ENCODE assay signal across 17 cellular contexts in the genomic region with DNA sequence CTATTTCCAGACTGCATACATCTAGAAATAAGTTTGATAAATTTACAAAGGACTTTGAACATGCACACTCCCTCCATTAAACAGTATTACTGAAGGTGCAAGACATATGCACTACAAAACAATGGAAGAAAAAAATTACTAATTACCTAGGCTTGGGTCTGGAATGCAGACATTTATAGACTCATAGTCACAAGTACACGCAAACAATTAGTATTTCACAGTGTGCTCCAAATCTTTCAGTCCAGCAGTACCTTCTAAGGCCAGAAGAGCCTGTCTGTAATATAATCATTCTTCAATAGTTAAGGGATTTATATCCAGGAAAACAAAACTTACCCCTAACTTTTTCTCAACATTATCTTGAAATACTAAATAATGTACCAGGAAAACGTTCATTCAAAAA. TPM values are rescaled to one million over a fixed set of nuclear protein-coding genes. Genes with fewer than 3 reads are reported as not detected.
DNase-seq lines count a peak whose midpoint lies in the region; ATAC-seq and TF ChIP-seq lines count a peak whose summit lies in the region.
"Had no signal": no experiment of that assay in that cellular context is flagged by ENCODE, and none has a peak within 500 bp of the region (broad histone marks: within the 10 kb centered on the region; RNA-seq: fewer than 3 reads in every experiment).

No MANE protein-coding gene starts in this region.

- no peak for TF ChIP-seq CTCF in AG10803 (conservative IDR thresholded peaks at IDR 0.05; ENCODE audit: low read length)
- peak in 1 of 2 donors; percentile 6 for TF ChIP-seq CTCF in mammary epithelial cell (conservative IDR thresholded peaks at IDR 0.05 in 1 of 2, IDR thresholded peaks at IDR 0.05 in 1 of 2; ENCODE audit: extremely low read depth in 1 of 2, insufficient read depth in 1 of 2, low read depth in 1 of 2, low read length in 2 of 2)

- H3K79me2 ChIP-seq in mammary epithelial cell (ENCODE audit: insufficient read depth, low read length) = peaks cover 92% of the 10 kb centered on the region

- DNase-seq in AG10803 (ENCODE audit: low read depth) (peak; percentile 24), ELR (ENCODE audit: low read depth) (peak; percentile 24), mammary epithelial cell (peak; percentile 20), H7 (no peak)
- no peak for DNase-seq in naive thymus-derived CD4-positive, alpha-beta T cell
- no peak for DNase-seq in activated CD8-positive, alpha-beta memory T cell treated with anti-CD3 and anti-CD28 coated beads, Interleukin-2, amount 50 U/mL, for 4 hours
- DNase-seq: activated CD4-positive, alpha-beta T cell treated with anti-CD3 and anti-CD28 coated beads, Interleukin-2, amount 10 ng/mL, durations not matched to agents 24 days and 14 days; activated naive CD4-positive, alpha-beta T cell treated with anti-CD3 and anti-CD28 coated beads, Interleukin-2, amount 50 U/mL, for 16 hours; mesendoderm; NCI-H1417 treated with DMSO at 0.1 percent for 48 hours; NCI-H2171 treated with DMSO at 0.1 percent for 48 hours; stimulated activated CD4-positive, alpha-beta T cell treated with anti-CD3 and anti-CD28 coated beads, Interleukin-2, amount 100 ng/mL, for 48 hours had no signal

- 66% methylated on average over 2 of the region's 2 CpGs for WGBS in mammary epithelial cell (ENCODE audit: low coverage, missing lambda C conversion rate)

- dilution Hi-C loops in mammary epithelial cell (cut with HindIII; ENCODE audit: low sequenced_read_pairs) = no loop called here

- POLR2A ChIA-PET in naive thymus-derived CD4-positive, alpha-beta T cell (lab: Charles Lee) = no interaction called here

- BruUV-seq in mammary epithelial cell (replicated peaks; lab: Mats Ljungman, UMichigan) = no TSS peak

- peaks cover 21 to 35% (median 28%) of the 10 kb centered on the region in 5 donors for H3K36me3 Mint-ChIP-seq in naive thymus-derived CD4-positive, alpha-beta T cell

- H3K36me3 ChIP-seq in mammary epithelial cell (ENCODE audit: insufficient read depth, low read length) (peaks cover 12% of the 10 kb centered on the region), H7 (replicated peaks; ENCODE audit: control insufficient read depth, insufficient read depth, low read length) (peaks cover 6% of the 10 kb centered on the region)
- peaks cover 0 to 26% (median 0%) of the 10 kb centered on the region in 3 experiments for H3K36me3 ChIP-seq in naive thymus-derived CD4-positive, alpha-beta T cell (ENCODE audit: control insufficient read depth in 2 of 3, insufficient read depth in 3 of 3, low read length in 3 of 3)

- peak overlapping the region in 5 of 9 donors; percentile 14 to 58 (median 43) for H3K27ac Mint-ChIP-seq in naive thymus-derived CD4-positive, alpha-beta T cell
- H3K27ac Mint-ChIP-seq: activated CD4-positive, alpha-beta T cell treated with anti-CD3 and anti-CD28 coated beads, Interleukin-2, amount 10 ng/mL, durations not matched to agents 24 days and 14 days; B cell had no signal

- no peaks in the 10 kb centered on the region for H3K4me1 ChIP-seq in mammary epithelial cell (ENCODE audit: insufficient read depth, low read length)
- H3K4me1 ChIP-seq in naive thymus-derived CD4-positive, alpha-beta T cell (ENCODE audit: control insufficient read depth in 2 of 2, insufficient read depth in 2 of 2, low read length in 2 of 2) = peaks cover 11 to 18% of the 10 kb centered on the region in 2 donors

- intact Hi-C loops in mammary epithelial cell (cut with micrococcal nuclease) = no loop called here
- intact Hi-C loops in naive thymus-derived CD4-positive, alpha-beta T cell (cut with micrococcal nuclease) = loop anchor here in 1 of 2 donors (1.0 kb wide), 1 partner anchor 8 kb away; no protein-coding TSS in a partner anchor

- CTCF ChIA-PET in mammary epithelial cell (lab: Charles Lee; ENCODE audit: low non-redundant PET) = no interaction called here
- CTCF ChIA-PET in naive thymus-derived CD4-positive, alpha-beta T cell (lab: Charles Lee) = no interaction called here

- in situ Hi-C loops in mammary epithelial cell (cut with MboI; ENCODE audit: low sequenced_read_pairs in 2 of 2) = no loop called here

- peak overlapping the region in 6 of 10 donors; percentile 0 to 39 (median 20) for H3K4me3 Mint-ChIP-seq in naive thymus-derived CD4-positive, alpha-beta T cell
- H3K4me3 Mint-ChIP-seq: activated CD4-positive, alpha-beta T cell treated with anti-CD3 and anti-CD28 coated beads, Interleukin-2, amount 10 ng/mL, durations not matched to agents 24 days and 14 days; B cell had no signal

- H3K4me3 ChIP-seq in AG10803 (ENCODE audit: low read length) (no peak overlapping the region), mammary epithelial cell (replicated peaks in 1 of 3; ENCODE audit: insufficient read depth in 1 of 3, low read depth in 2 of 3, low read length in 3 of 3) (no peak overlapping the region), H7 (ENCODE audit: insufficient read depth, low read depth, low read length) (no peak overlapping the region)
- H3K4me3 ChIP-seq in naive thymus-derived CD4-positive, alpha-beta T cell (ENCODE audit: low read length) = no peak overlapping the region
- H3K4me3 ChIP-seq: suprapubic skin had no signal

- H2AFZ ChIP-seq in mammary epithelial cell (ENCODE audit: low read depth, low read length) = no peak overlapping the region

- H3K27me3 ChIP-seq in mammary epithelial cell (ENCODE audit: insufficient read depth, low read length) (no peaks in the 10 kb centered on the region), H7 (ENCODE audit: control insufficient read depth, insufficient read depth, low read length) (no peaks in the 10 kb centered on the region)
- H3K27me3 ChIP-seq in naive thymus-derived CD4-positive, alpha-beta T cell (ENCODE audit: control insufficient read depth in 2 of 2, insufficient read depth in 2 of 2, low read length in 2 of 2) = no peaks in the 10 kb centered on the region
- H3K27me3 ChIP-seq: suprapubic skin had no signal

- peaks cover 6 to 28% (median 15%) of the 10 kb centered on the region in 11 donors for H3K9me3 Mint-ChIP-seq in naive thymus-derived CD4-positive, alpha-beta T cell

- no peak overlapping the region for H3K27ac ChIP-seq in mammary epithelial cell (ENCODE audit: insufficient read depth, low read depth, low read length)
- no peak overlapping the region for H3K27ac ChIP-seq in naive thymus-derived CD4-positive, alpha-beta T cell (ENCODE audit: low read depth, low read length)
- H3K27ac ChIP-seq: suprapubic skin had no signal

- H3K9me3 ChIP-seq in mammary epithelial cell (replicated peaks; ENCODE audit: insufficient read depth, low read length) = no peaks in the 10 kb centered on the region
- peaks cover 0 to 24% (median 0%) of the 10 kb centered on the region in 3 experiments for H3K9me3 ChIP-seq in naive thymus-derived CD4-positive, alpha-beta T cell (ENCODE audit: control insufficient read depth in 2 of 3, low read length in 3 of 3)
- H3K9me3 ChIP-seq: suprapubic skin had no signal

- H3K9ac ChIP-seq in mammary epithelial cell (ENCODE audit: insufficient read depth, low read length) = no peak overlapping the region

- H4K20me1 ChIP-seq in mammary epithelial cell (ENCODE audit: insufficient read depth, low read length) = peaks cover 1% of the 10 kb centered on the region

- no peaks in the 10 kb centered on the region for H3K27me3 Mint-ChIP-seq in naive thymus-derived CD4-positive, alpha-beta T cell
- H3K27me3 Mint-ChIP-seq: activated CD4-positive, alpha-beta T cell treated with anti-CD3 and anti-CD28 coated beads, Interleukin-2, amount 10 ng/mL, durations not matched to agents 24 days and 14 days; B cell had no signal

- ATAC-seq in naive thymus-derived CD4-positive, alpha-beta T cell = no peak
- ATAC-seq in HG03520 (IDR thresholded peaks at IDR 0.05; ENCODE audit: unreplicated experiment) = no peak
- ATAC-seq: Panc1, sciatic nerve had no signal

- H3K4me2 ChIP-seq in mammary epithelial cell (ENCODE audit: insufficient read depth, low read depth, low read length) = no peak overlapping the region

- peaks cover 37 to 94% (median 87%) of the 10 kb centered on the region in 7 donors for H3K4me1 Mint-ChIP-seq in naive thymus-derived CD4-positive, alpha-beta T cell

RNA-seq across cellular contexts. Expression of a gene that starts 11.2 kb away (rescaled TPM):
- total RNA-seq in mammary epithelial cell = 10 to 100 TPM; 28.6 to 34.8 TPM
- polyA plus RNA-seq in mammary epithelial cell = 7.1 TPM
- polyA minus RNA-seq in mammary epithelial cell = 43.2 TPM
- 10 to 100 TPM; 56.9 to 96.2 (median 86.5) TPM for total RNA-seq in naive thymus-derived CD4-positive, alpha-beta T cell
- 10 to 100 TPM; 16.2 to 22.9 TPM for polyA plus RNA-seq in naive thymus-derived CD4-positive, alpha-beta T cell
- total RNA-seq in H7 (2014; rRNA removed; shearing (Covaris generic)) = 11.2 and 22.2 TPM in 2 replicates

Comparison
In these comparisons a context has a peak if more than half of its experiments do, and no peak if none do; other contexts are left out.
1. DNase-seq: peak in AG10803 (single experiment), ELR (single experiment) and mammary epithelial cell (single experiment); none in naive thymus-derived CD4-positive, alpha-beta T cell (0 of 9), activated CD8-positive, alpha-beta memory T cell treated with anti-CD3 and anti-CD28 coated beads, Interleukin-2, amount 50 U/mL, for 4 hours (single experiment) and H7 (single experiment).